ENCODE assay signal across 8 cellular contexts in genomic region chr11:71977743-71978418, GRCh38. TPM values are rescaled to one million over a fixed set of nuclear protein-coding genes. Genes with fewer than 3 reads are reported as not detected.
A peak's percentile ranks its signal among the peaks of the same experiment; 100 is the strongest.
DNase-seq lines count a peak whose midpoint lies in the region; ATAC-seq and TF ChIP-seq lines count a peak whose summit lies in the region.

No MANE protein-coding gene starts in this region.

- H3K27me3 ChIP-seq in BE2C (no peaks in the 10 kb centered on the region), fibroblast of lung (ENCODE audit: control insufficient read depth, insufficient read depth, low read length) (no peaks in the 10 kb centered on the region), neural progenitor cell (no peaks in the 10 kb centered on the region), aorta (ENCODE audit: control insufficient read depth in 1 of 2, insufficient read depth in 2 of 2, low read length in 1 of 2) (no peaks in the 10 kb centered on the region)

- H3K4me1 ChIP-seq in BE2C: no peaks in the 10 kb centered on the region
- H3K4me1 ChIP-seq in fibroblast of lung (ENCODE audit: control insufficient read depth, extremely low read depth, insufficient read depth, low read length): no peaks in the 10 kb centered on the region
- H3K4me1 ChIP-seq in neural progenitor cell: no peaks in the 10 kb centered on the region
- H3K4me1 ChIP-seq in aorta (ENCODE audit: control insufficient read depth in 1 of 2, insufficient read depth in 2 of 2, low read length in 2 of 2): no peaks in the 10 kb centered on the region

- H3K27me3 Mint-ChIP-seq in neural progenitor cell (ENCODE audit: insufficient read depth, low read depth): peaks cover 2% of the 10 kb centered on the region

- ATAC-seq in GM21447 (IDR thresholded peaks at IDR 0.05; ENCODE audit: unreplicated experiment) (peak; percentile 69), aorta (ENCODE audit: low FRiP score) (peak; percentile 77), GM19467 (IDR thresholded peaks at IDR 0.05; ENCODE audit: unreplicated experiment) (no peak)

- no peaks in the 10 kb centered on the region for H3K79me2 ChIP-seq in fibroblast of lung (ENCODE audit: control insufficient read depth, insufficient read depth, low read length)
- H3K79me2 ChIP-seq in neural progenitor cell (ENCODE audit: low read depth): no peaks in the 10 kb centered on the region

- peaks cover 18% of the 10 kb centered on the region for H3K36me3 Mint-ChIP-seq in neural progenitor cell

- H2AFZ ChIP-seq in fibroblast of lung (ENCODE audit: low read length) (no peak overlapping the region), neural progenitor cell (replicated peaks) (no peak overlapping the region)

- H3K27ac ChIP-seq in fibroblast of lung (ENCODE audit: insufficient read depth, low read length): no peak overlapping the region
- no peak overlapping the region for H3K27ac ChIP-seq in neural progenitor cell
- no peak overlapping the region for H3K27ac ChIP-seq in aorta (ENCODE audit: low read depth in 1 of 2, low read length in 2 of 2)

- H3K4me3 ChIP-seq in BE2C (ENCODE audit: low read depth, low read length): no peak overlapping the region
- no peak overlapping the region for H3K4me3 ChIP-seq in fibroblast of lung (replicated peaks in 1 of 4; ENCODE audit: control extremely low read depth in 1 of 4, insufficient read depth in 1 of 4, low read depth in 3 of 4, low read length in 4 of 4)
- no peak overlapping the region for H3K4me3 ChIP-seq in neural progenitor cell
- no peak overlapping the region for H3K4me3 ChIP-seq in aorta (ENCODE audit: low read length in 2 of 2)

- H4K20me1 ChIP-seq in fibroblast of lung (ENCODE audit: control insufficient read depth, extremely low read depth, insufficient read depth, low read length): no peaks in the 10 kb centered on the region
- H4K20me1 ChIP-seq in neural progenitor cell (ENCODE audit: low read depth): no peaks in the 10 kb centered on the region

- H3K4me3 Mint-ChIP-seq in neural progenitor cell: no peak overlapping the region

- 52 to 53% methylated on average over 7 of the region's 7 CpGs for WGBS in aorta, 2 donors

- no peaks in the 10 kb centered on the region for H3K36me3 ChIP-seq in BE2C
- H3K36me3 ChIP-seq in fibroblast of lung (ENCODE audit: control insufficient read depth, insufficient read depth, low read length): no peaks in the 10 kb centered on the region
- peaks cover 4% of the 10 kb centered on the region for H3K36me3 ChIP-seq in neural progenitor cell
- peaks cover 0 to 3% of the 10 kb centered on the region in 2 donors for H3K36me3 ChIP-seq in aorta (ENCODE audit: control insufficient read depth in 1 of 2, insufficient read depth in 2 of 2, low read length in 1 of 2)

- intact Hi-C loops in aorta (cut with DNase I): loop anchor here in 1 of 2 donors (2.0 kb wide), 1 partner anchor 111 kb away; no protein-coding TSS in a partner anchor

- H3F3A ChIP-seq in neural progenitor cell (ENCODE audit: low read depth): no peaks in the 10 kb centered on the region

- H3K9me3 ChIP-seq in BE2C: no peaks in the 10 kb centered on the region
- H3K9me3 ChIP-seq in fibroblast of lung (ENCODE audit: control insufficient read depth, insufficient read depth, low read depth, low read length): no peaks in the 10 kb centered on the region
- no peaks in the 10 kb centered on the region for H3K9me3 ChIP-seq in neural progenitor cell (ENCODE audit: low read depth)
- H3K9me3 ChIP-seq in aorta (ENCODE audit: control insufficient read depth, low read length): no peaks in the 10 kb centered on the region

- H3K9me3 Mint-ChIP-seq in neural progenitor cell: no peaks in the 10 kb centered on the region

- no peak overlapping the region for H3K27ac Mint-ChIP-seq in neural progenitor cell

- H3K9ac ChIP-seq in fibroblast of lung (ENCODE audit: insufficient read depth, low read length) (no peak overlapping the region), neural progenitor cell (no peak overlapping the region)

- no peaks in the 10 kb centered on the region for H3K4me1 Mint-ChIP-seq in neural progenitor cell

- DNase-seq in BE2C (peak; percentile 58), NCI-H526 treated with DMSO at 0.1 percent for 48 hours (lab: John Stamatoyannopoulos, UW) (peak; percentile 46), fibroblast of lung (ENCODE audit: low read depth in 2 of 2) (peak; percentile 24 to 65), neural progenitor cell (ENCODE audit: low spot score) (peak; percentile 47), aorta (peak in 1 of 2 donors; percentile 60)
- DNase-seq in activated CD8-positive, alpha-beta memory T cell treated with anti-CD3 and anti-CD28 coated beads, Interleukin-2, amount 50 U/mL, for 4 hours: peak; percentile 55

- peak; percentile 86 for TF ChIP-seq CTCF in BE2C (IDR thresholded peaks at IDR 0.05; ENCODE audit: low read depth, low read length)
- TF ChIP-seq CTCF in fibroblast of lung (conservative IDR thresholded peaks at IDR 0.05 in 1 of 2, IDR thresholded peaks at IDR 0.05 in 1 of 2; ENCODE audit: low read depth in 1 of 2, low read length in 2 of 2): peak; percentile 74 to 78
- peak; percentile 70 for TF ChIP-seq CTCF in neural progenitor cell (IDR thresholded peaks at IDR 0.05)

- H3K4me2 ChIP-seq in fibroblast of lung (ENCODE audit: extremely low read depth, insufficient read depth, low read length) (no peak overlapping the region), neural progenitor cell (no peak overlapping the region)

RNA-seq across cellular contexts. Expression of gene IL18BP, which starts 20.8 kb away (rescaled TPM):
- 21.4 TPM for polyA plus RNA-seq in BE2C (2012; ENCODE audit: insufficient read depth, insufficient read length, low read depth)
- total RNA-seq in fibroblast of lung (1.5 and 2.5 TPM in 2 replicates), neural progenitor cell (ENCODE audit: low replicate concordance) (7.5 and 10.3 TPM in 2 replicates), aorta (10 to 100 TPM; 13.0 to 24.8 TPM)
- polyA plus RNA-seq in fibroblast of lung (2.5 and 5.3 TPM in 2 replicates), aorta (10 to 100 TPM in 1 of 2 donors, 1 to 10 TPM in 1; 7.8 to 12.5 TPM)
- polyA plus RNA-seq in fibroblast of lung (2012): 4.0 and 17.7 TPM in 2 replicates
- 9.6 and 21.6 TPM in 2 replicates for polyA minus RNA-seq in fibroblast of lung (ENCODE audit: low replicate concordance)

RNA-seq across cellular contexts. Expression of gene RNF121, which starts 49.0 kb away (rescaled TPM):
- 68.2 TPM for polyA plus RNA-seq in BE2C (2012; ENCODE audit: insufficient read depth, insufficient read length, low read depth)
- total RNA-seq in fibroblast of lung (23.1 and 29.6 TPM in 2 replicates), neural progenitor cell (ENCODE audit: low replicate concordance) (16.7 and 31.8 TPM in 2 replicates), aorta (10 to 100 TPM; 38.3 to 38.6 TPM)
- polyA plus RNA-seq in fibroblast of lung (48.6 and 48.9 TPM in 2 replicates), aorta (10 to 100 TPM; 20.8 to 22.8 TPM)
- 35.7 and 36.8 TPM in 2 replicates for polyA plus RNA-seq in fibroblast of lung (2012)
- polyA minus RNA-seq in fibroblast of lung (ENCODE audit: low replicate concordance): 43.3 and 45.0 TPM in 2 replicates

RNA-seq across cellular contexts. Expression of gene XNDC1N, which starts 49.5 kb away (rescaled TPM):
- polyA plus RNA-seq in BE2C (2012; ENCODE audit: insufficient read depth, insufficient read length, low read depth): 0.85 TPM
- total RNA-seq in fibroblast of lung (5.1 and 5.9 TPM in 2 replicates), neural progenitor cell (ENCODE audit: low replicate concordance) (6.6 and 14.8 TPM in 2 replicates), aorta (10 to 100 TPM in 1 of 2 donors, 1 to 10 TPM in 1; 8.2 to 12.8 TPM)
- polyA plus RNA-seq in fibroblast of lung (2.5 and 3.5 TPM in 2 replicates), aorta (1 to 10 TPM; 3.9 to 4.7 TPM)
- polyA plus RNA-seq in fibroblast of lung (2012): 1.5 and 1.7 TPM in 2 replicates
- 11.0 TPM in 1 of 2 replicates, not detected in the other for polyA minus RNA-seq in fibroblast of lung (ENCODE audit: low replicate concordance)
